ENCODE assay signal across 20 cellular contexts in genomic region chr4:156595041-156595440, GRCh38.
"Had no signal": no experiment of that assay in that cellular context is flagged by ENCODE, and none has a peak within 500 bp of the region (broad histone marks: within the 10 kb centered on the region; RNA-seq: fewer than 3 reads in every experiment).

No MANE protein-coding gene starts in this region.

- H3K4me1 Mint-ChIP-seq: activated CD4-positive, alpha-beta T cell treated with anti-CD3 and anti-CD28 coated beads, Interleukin-2, amount 10 ng/mL, durations not matched to agents 7 days and 5 days; activated naive CD8-positive, alpha-beta T cell treated with anti-CD3 and anti-CD28 coated beads for 36 hours; immature natural killer cell; naive B cell; stimulated activated naive B cell treated with anti-CD40 and anti-IgM and Interleukin-4, amounts not matched to agents 10 μg/mL and 1 μg/mL and 100 μg/mL, for 72 hours had no signal

- H3K27me3 Mint-ChIP-seq: activated CD4-positive, alpha-beta T cell treated with anti-CD3 and anti-CD28 coated beads, Interleukin-2, amount 10 ng/mL, durations not matched to agents 7 days and 5 days; activated naive CD8-positive, alpha-beta T cell treated with anti-CD3 and anti-CD28 coated beads for 36 hours; naive B cell; stimulated activated naive B cell treated with anti-CD40 and anti-IgM and Interleukin-4, amounts not matched to agents 10 μg/mL and 1 μg/mL and 100 μg/mL, for 72 hours had no signal

- FAIRE-seq: colon, endometrium, urothelium cell line had no signal

- H3K4me3 ChIP-seq: cardiac muscle cell, esophagus muscularis mucosa, lower lobe of right lung, tibial artery had no signal

- H3K27ac Mint-ChIP-seq: activated CD4-positive, alpha-beta T cell treated with anti-CD3 and anti-CD28 coated beads, Interleukin-2, amount 10 ng/mL, durations not matched to agents 7 days and 5 days; activated naive CD8-positive, alpha-beta T cell treated with anti-CD3 and anti-CD28 coated beads for 36 hours; immature natural killer cell; naive B cell; stimulated activated naive B cell treated with anti-CD40 and anti-IgM and Interleukin-4, amounts not matched to agents 10 μg/mL and 1 μg/mL and 100 μg/mL, for 72 hours; T-helper 2 cell treated with Interferon-gamma antibody and Interleukin-4, amounts not matched to agents 5 μg/mL and 100 μg/mL, for 36 hours had no signal

- H3K27me3 ChIP-seq: cardiac muscle cell, esophagus muscularis mucosa, neutrophil, tibial artery had no signal

- DNase-seq: activated CD4-positive, alpha-beta T cell treated with anti-CD3 and anti-CD28 coated beads, Interleukin-2, amount 10 ng/mL, durations not matched to agents 7 days and 5 days; activated CD8-positive, alpha-beta memory T cell treated with anti-CD3 and anti-CD28 coated beads for 24 hours; activated gamma-delta T cell treated with Interleukin-2 at 50 U/mL for 16 hours; activated naive CD8-positive, alpha-beta T cell treated with anti-CD3 and anti-CD28 coated beads for 36 hours; foreskin melanocyte; immature natural killer cell; naive B cell; retina; stimulated activated CD4-positive, alpha-beta T cell treated with anti-CD3 and anti-CD28 coated beads, Interleukin-4, amount 100 ng/mL, for 1 hour; stimulated activated naive B cell treated with anti-CD40 and anti-IgM and Interleukin-4, amounts not matched to agents 10 μg/mL and 1 μg/mL and 100 μg/mL, for 72 hours; SW 1271 had no signal

- H3K9me3 Mint-ChIP-seq: activated CD4-positive, alpha-beta T cell treated with anti-CD3 and anti-CD28 coated beads, Interleukin-2, amount 10 ng/mL, durations not matched to agents 7 days and 5 days; T-helper 2 cell treated with Interferon-gamma antibody and Interleukin-4, amounts not matched to agents 5 μg/mL and 100 μg/mL, for 36 hours had no signal

- H3K27ac ChIP-seq: cardiac muscle cell, esophagus muscularis mucosa, lower lobe of right lung, neutrophil had no signal

- ATAC-seq: lower lobe of right lung; stimulated activated naive B cell treated with anti-CD40 and anti-IgM and Interleukin-4, amounts not matched to agents 10 μg/mL and 1 μg/mL and 100 μg/mL, for 72 hours had no signal

- H3K36me3 ChIP-seq: cardiac muscle cell, esophagus muscularis mucosa, lower lobe of right lung, neutrophil, tibial artery had no signal

- H3K36me3 Mint-ChIP-seq: activated naive CD8-positive, alpha-beta T cell treated with anti-CD3 and anti-CD28 coated beads for 36 hours; immature natural killer cell; naive B cell; stimulated activated naive B cell treated with anti-CD40 and anti-IgM and Interleukin-4, amounts not matched to agents 10 μg/mL and 1 μg/mL and 100 μg/mL, for 72 hours had no signal

- H3K4me3 Mint-ChIP-seq: activated CD4-positive, alpha-beta T cell treated with anti-CD3 and anti-CD28 coated beads, Interleukin-2, amount 10 ng/mL, durations not matched to agents 7 days and 5 days; activated naive CD8-positive, alpha-beta T cell treated with anti-CD3 and anti-CD28 coated beads for 36 hours; immature natural killer cell; naive B cell; stimulated activated naive B cell treated with anti-CD40 and anti-IgM and Interleukin-4, amounts not matched to agents 10 μg/mL and 1 μg/mL and 100 μg/mL, for 72 hours; T-helper 2 cell treated with Interferon-gamma antibody and Interleukin-4, amounts not matched to agents 5 μg/mL and 100 μg/mL, for 36 hours had no signal

- H3K9me3 ChIP-seq: esophagus muscularis mucosa, lower lobe of right lung, neutrophil, tibial artery had no signal
